Comparison of ENCODE assay signal across 8 cellular contexts in the genomic region with DNA sequence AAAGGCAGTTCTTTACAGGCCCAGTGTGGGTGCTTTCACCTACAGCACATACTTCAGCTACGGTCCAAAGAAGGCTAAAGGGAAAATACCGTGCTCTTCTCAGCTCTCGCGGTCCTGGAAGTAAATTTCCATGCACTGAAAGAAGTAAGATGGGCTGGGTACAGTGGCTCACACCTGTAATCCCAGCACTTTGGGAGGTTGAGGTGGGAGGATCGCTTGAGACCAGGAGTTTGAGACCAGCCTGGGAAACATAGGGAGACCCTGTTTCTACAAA.
DNase-seq lines count a peak whose midpoint lies in the region; ATAC-seq, FAIRE-seq and TF ChIP-seq lines count a peak whose summit lies in the region.
"Not testable (repeated sequence)": the region's sequence is repeated elsewhere in the genome, so short reads cannot be mapped to it uniquely, and the experiment has no call there.

No MANE protein-coding gene starts in this region.

- 0 out of 2 replicates have a peak overlapping the region, but pooled peaks have one; percentile 36 for H3K4me3 ChIP-seq in GM12878

- POLR2A ChIA-PET in activated CD4-positive, alpha-beta T cell treated with anti-CD3 and anti-CD28 coated beads for 36 hours (lab: Charles Lee) = not testable (repeated sequence)
- POLR2A ChIA-PET in GM12878 (lab: Charles Lee) = interaction anchor here (0.8 to 1.3 kb wide), 3 partner anchors 63 to 252 kb away, joined by 3 to 5 read pairs (median 4); a partner anchor contains a TSS

- TF ChIP-seq POLR2A in GM12891 (IDR thresholded peaks at IDR 0.05; ENCODE audit: low read depth, low read length); GM12878 (IDR thresholded peaks at IDR 0.05; ENCODE audit: low read depth, low read length): not testable (repeated sequence)

- peak overlapping the region; percentile 36; the same call in 1 of the 2 replicates for H3K9ac ChIP-seq in GM12878 (ENCODE audit: control insufficient read depth, insufficient read depth, low read length)

- H2AFZ ChIP-seq in GM12878 (ENCODE audit: control insufficient read depth, low read depth, low read length) = 0 out of 2 replicates have a peak overlapping the region, but pooled peaks have one; percentile 20

- not testable (repeated sequence) for TF ChIP-seq RAD21 in GM12878 (IDR thresholded peaks at IDR 0.05; ENCODE audit: insufficient read depth, low read depth, low read length)

- ATAC-seq in GM19023 (IDR thresholded peaks at IDR 0.05; ENCODE audit: unreplicated experiment) (peak; percentile 41), GM21390 (IDR thresholded peaks at IDR 0.05; ENCODE audit: unreplicated experiment) (peak; percentile 23), HG02678 (IDR thresholded peaks at IDR 0.05; ENCODE audit: unreplicated experiment) (peak; percentile 26), HG03066 (IDR thresholded peaks at IDR 0.05; ENCODE audit: low read depth, unreplicated experiment) (peak; percentile 41), HG03469 (IDR thresholded peaks at IDR 0.05; ENCODE audit: unreplicated experiment) (peak; percentile 20), GM12878 (peak; percentile 71)
- ATAC-seq in activated CD4-positive, alpha-beta T cell treated with anti-CD3 and anti-CD28 coated beads for 36 hours = not testable (repeated sequence)

- peaks cover 18% of the 10 kb centered on the region for H3K36me3 Mint-ChIP-seq in activated CD4-positive, alpha-beta T cell treated with anti-CD3 and anti-CD28 coated beads for 36 hours (ENCODE audit: low read depth)

- RAD21 ChIA-PET in GM12878 (lab: Charles Lee; ENCODE audit: unreplicated experiment) = interaction anchor here (0.9 to 1.0 kb wide), 3 partner anchors 14 to 66 kb away, joined by 3 to 7 read pairs (median 4); no protein-coding TSS in a partner anchor

- H3K27ac ChIP-seq in GM12878 (ENCODE audit: control insufficient read depth, insufficient read depth) = peak overlapping the region; percentile 97

- H3K27me3 Mint-ChIP-seq in activated CD4-positive, alpha-beta T cell treated with anti-CD3 and anti-CD28 coated beads for 36 hours = not testable (repeated sequence)

- H3K27ac Mint-ChIP-seq in activated CD4-positive, alpha-beta T cell treated with anti-CD3 and anti-CD28 coated beads for 36 hours = peak overlapping the region; percentile 65

- TF ChIP-seq CTCF in GM12878 (IDR thresholded peaks at IDR 0.05 in 2 of 3, conservative IDR thresholded peaks at IDR 0.05 in 1 of 3; ENCODE audit: control insufficient read depth in 2 of 3, extremely low read depth in 1 of 3, insufficient read depth in 1 of 3, low read depth in 3 of 3, low read length in 3 of 3) = not testable (repeated sequence)

- not testable (repeated sequence) for H3K27me3 ChIP-seq in GM12878 (replicated peaks in 1 of 2; ENCODE audit: control insufficient read depth in 2 of 2, insufficient read depth in 2 of 2, low read length in 1 of 2)

- intact Hi-C loops in activated CD4-positive, alpha-beta T cell treated with anti-CD3 and anti-CD28 coated beads for 36 hours (cut with DNase I, micrococcal nuclease) = loop anchor here (2.0 to 10.0 kb wide), 6 partner anchors 47 to 528 kb away; a partner anchor contains a TSS
- intact Hi-C loops in GM12878 (cut with micrococcal nuclease; ENCODE audit: unreplicated experiment) = loop anchor here (2.0 kb wide), 2 partner anchors 62 to 250 kb away; a partner anchor contains a TSS

- peak overlapping the region; percentile 82 for H3K4me2 ChIP-seq in GM12878 (ENCODE audit: control insufficient read depth, insufficient read depth)

- WGBS in GM12878 (ENCODE audit: insufficient coverage, insufficient replicate concordance, low lambda C conversion rate, missing lambda C conversion rate) = 22% methylated on average over 5 of the region's 5 CpGs

- not testable (repeated sequence) for H3K4me3 Mint-ChIP-seq in activated CD4-positive, alpha-beta T cell treated with anti-CD3 and anti-CD28 coated beads for 36 hours

- H3K9me3 Mint-ChIP-seq in activated CD4-positive, alpha-beta T cell treated with anti-CD3 and anti-CD28 coated beads for 36 hours (ENCODE audit: low read depth) = not testable (repeated sequence)

- peaks cover 55% of the 10 kb centered on the region for H3K4me1 Mint-ChIP-seq in activated CD4-positive, alpha-beta T cell treated with anti-CD3 and anti-CD28 coated beads for 36 hours

- H4K20me1 ChIP-seq in GM12878 (ENCODE audit: control insufficient read depth, insufficient read depth) = not testable (repeated sequence)

- CTCF ChIA-PET in activated CD4-positive, alpha-beta T cell treated with anti-CD3 and anti-CD28 coated beads for 36 hours (lab: Charles Lee) = interaction anchor here (0.6 to 1.3 kb wide), 3 partner anchors 18 to 73 kb away, joined by 3 to 4 read pairs (median 3); no protein-coding TSS in a partner anchor
- CTCF ChIA-PET in GM12878 (lab: Yijun Ruan, JAX) = interaction anchor here (0.8 to 1.8 kb wide), 4 partner anchors 16 to 300 kb away, joined by 3 to 7 read pairs (median 4); no protein-coding TSS in a partner anchor

- not testable (repeated sequence) for H3K9me3 ChIP-seq in GM12878 (replicated peaks; ENCODE audit: control insufficient read depth, insufficient read depth, low read length)

- FAIRE-seq in GM12891 (lab: Jason Lieb, UNC) = peak; percentile 9
- not testable (repeated sequence) for FAIRE-seq in GM12878 (lab: Jason Lieb, UNC)

- in situ Hi-C loops in GM12878 (cut with MboI) = not testable (repeated sequence)

- not testable (repeated sequence) for DNase-seq in GM12891 (ENCODE audit: insufficient read length, low spot score); activated CD4-positive, alpha-beta T cell treated with anti-CD3 and anti-CD28 coated beads for 36 hours; GM12878 (ENCODE audit: low read depth, low spot score)

- not testable (repeated sequence) for H3K79me2 ChIP-seq in GM12878 (ENCODE audit: control insufficient read depth, insufficient read depth, low read length)

- SMC1A ChIA-PET in GM12878 (lab: Charles Lee; ENCODE audit: uncharacterized antibody, unreplicated experiment) = interaction anchor here (0.8 to 1.2 kb wide), 8 partner anchors 15 to 217 kb away, joined by 3 to 4 read pairs (median 3); a partner anchor contains a TSS

- not testable (repeated sequence) for TF ChIP-seq EP300 in GM12878 (IDR thresholded peaks at IDR 0.05; ENCODE audit: borderline replicate concordance in 1 of 2, control insufficient read depth in 1 of 2, low read depth in 2 of 2, low read length in 2 of 2)

- not testable (repeated sequence) for H3K36me3 ChIP-seq in GM12878 (ENCODE audit: control insufficient read depth in 2 of 2, insufficient read depth in 2 of 2, low read length in 1 of 2)

- BruUV-seq in GM12878 (replicated peaks; lab: Mats Ljungman, UMichigan) = not testable (repeated sequence)

- H3K4me1 ChIP-seq in GM12878 (ENCODE audit: control insufficient read depth, insufficient read depth, low read length) = peaks cover 54% of the 10 kb centered on the region
